9 cellular contexts compared by ENCODE assay signal in genomic region chr14:23183076-23183475, GRCh38. TPM values are rescaled to one million over a fixed set of nuclear protein-coding genes. Genes with fewer than 3 reads are reported as not detected.
DNase-seq lines count a peak whose midpoint lies in the region; ATAC-seq and TF ChIP-seq lines count a peak whose summit lies in the region.
"Had no signal": no experiment of that assay in that cellular context is flagged by ENCODE, and none has a peak within 500 bp of the region (broad histone marks: within the 10 kb centered on the region; RNA-seq: fewer than 3 reads in every experiment).

No MANE protein-coding gene starts in this region.

- TF ChIP-seq CTCF in IMR-90 (conservative IDR thresholded peaks at IDR 0.05; ENCODE audit: low read depth, low read length), result no peak
- TF ChIP-seq CTCF in mammary epithelial cell (conservative IDR thresholded peaks at IDR 0.05 in 1 of 2, IDR thresholded peaks at IDR 0.05 in 1 of 2; ENCODE audit: extremely low read depth in 1 of 2, insufficient read depth in 1 of 2, low read depth in 1 of 2, low read length in 2 of 2), result no peak

- no peak for TF ChIP-seq RAD21 in IMR-90 (IDR thresholded peaks at IDR 0.05; ENCODE audit: low read length)

- DNase-seq in IMR-90, result no peak
- DNase-seq in mammary epithelial cell, result no peak
- DNase-seq in left lobe of liver (ENCODE audit: low spot score), result no peak
- DNase-seq in activated CD4-positive, alpha-beta T cell treated with anti-CD3 and anti-CD28 coated beads, Interleukin-2, amount 50 U/mL, for 48 hours, result no peak

- no peak for ATAC-seq in IMR-90 (ENCODE audit: low read depth)
- ATAC-seq in left lobe of liver, result peak; percentile 24
- ATAC-seq in HG03196 (IDR thresholded peaks at IDR 0.05; ENCODE audit: unreplicated experiment), result no peak
- no peak for ATAC-seq in HG03571 (IDR thresholded peaks at IDR 0.05; ENCODE audit: unreplicated experiment)

- H3K9me3 ChIP-seq in IMR-90 (ENCODE audit: control insufficient read depth, insufficient read depth, low read length) (no peaks in the 10 kb centered on the region), mammary epithelial cell (replicated peaks; ENCODE audit: insufficient read depth, low read length) (no peaks in the 10 kb centered on the region)

- no peak overlapping the region for H2BK15ac ChIP-seq in IMR-90 (ENCODE audit: low read depth, low read length)

- H3K14ac ChIP-seq in IMR-90 (replicated peaks; ENCODE audit: low read depth, low read length), result no peak overlapping the region

- TF ChIP-seq POLR2A in IMR-90 (IDR thresholded peaks at IDR 0.05; ENCODE audit: low read depth, low read length), result no peak

- H4K20me1 ChIP-seq in IMR-90 (ENCODE audit: insufficient read depth, low read length) (no peaks in the 10 kb centered on the region), mammary epithelial cell (ENCODE audit: insufficient read depth, low read length) (no peaks in the 10 kb centered on the region)

- BruUV-seq in IMR-90 (replicated peaks; lab: Mats Ljungman, UMichigan) (no TSS peak), mammary epithelial cell (replicated peaks; lab: Mats Ljungman, UMichigan) (TSS peak; percentile 94)

- intact Hi-C loops in IMR-90 (cut with micrococcal nuclease), result loop anchor here (10.0 kb wide), 1 partner anchor 198 kb away; the partner anchor contains the start of gene AJUBA
- intact Hi-C loops in mammary epithelial cell (cut with micrococcal nuclease), result loop anchor here (1.0 to 10.0 kb wide), 3 partner anchors 12 to 198 kb away; partner anchors contain the start of gene AJUBA

- no peak overlapping the region for H3K23ac ChIP-seq in IMR-90 (ENCODE audit: low read depth, low read length)

- H2AFZ ChIP-seq in IMR-90 (replicated peaks; ENCODE audit: low read length, poor library complexity), result peak overlapping the region; percentile 82
- H2AFZ ChIP-seq in mammary epithelial cell (ENCODE audit: low read depth, low read length), result peak overlapping the region; percentile 85

- in situ Hi-C loops in IMR-90 (cut with MboI; ENCODE audit: low sequenced_read_pairs), result loop anchor here (5.0 kb wide), 1 partner anchor 56 kb away; no protein-coding TSS in a partner anchor
- in situ Hi-C loops in mammary epithelial cell (cut with MboI; ENCODE audit: low sequenced_read_pairs in 2 of 2), result loop anchor here in 1 of 2 donors (5.0 kb wide), 1 partner anchor 66 kb away; the partner anchor contains the start of gene CEBPE

- H3K79me2 ChIP-seq in mammary epithelial cell (ENCODE audit: insufficient read depth, low read length), result peaks cover 7% of the 10 kb centered on the region

- H3K4ac ChIP-seq in IMR-90 (ENCODE audit: low read depth, low read length), result no peak overlapping the region

- H2BK20ac ChIP-seq in IMR-90 (ENCODE audit: low read depth, low read length), result no peak overlapping the region

- H3K9ac ChIP-seq in IMR-90 (ENCODE audit: low read depth, low read length), result no peak overlapping the region
- H3K9ac ChIP-seq in mammary epithelial cell (ENCODE audit: insufficient read depth, low read length), result peak overlapping the region; percentile 51

- peaks cover 24% of the 10 kb centered on the region for H3K27me3 ChIP-seq in IMR-90 (ENCODE audit: control insufficient read depth, insufficient read depth, low read length)
- H3K27me3 ChIP-seq in mammary epithelial cell (ENCODE audit: insufficient read depth, low read length), result no peaks in the 10 kb centered on the region

- no CpG with 5 or more reads among the region's 7 CpGs for WGBS in IMR-90 (ENCODE audit: extremely low coverage in 2 of 2, insufficient read length in 1 of 2), 2 experiments
- under 1% methylated on average over 7 of the region's 7 CpGs for WGBS in mammary epithelial cell (ENCODE audit: low coverage, missing lambda C conversion rate)

- H2AK9ac ChIP-seq in IMR-90 (replicated peaks; ENCODE audit: low read depth, low read length, poor library complexity), result no peak overlapping the region

- H3K4me2 ChIP-seq in IMR-90 (ENCODE audit: low read depth, low read length) (peak overlapping the region; percentile 88), mammary epithelial cell (ENCODE audit: insufficient read depth, low read depth, low read length) (peak overlapping the region; percentile 77)

- H3K4me3 ChIP-seq in IMR-90 (ENCODE audit: insufficient read depth, low read depth, low read length) (peak overlapping the region; percentile 44), mammary epithelial cell (replicated peaks in 1 of 3; ENCODE audit: insufficient read depth in 1 of 3, low read depth in 2 of 3, low read length in 3 of 3) (peak overlapping the region; percentile 51 to 57 (median 52))

- no peaks in the 10 kb centered on the region for H3K36me3 ChIP-seq in IMR-90 (ENCODE audit: control insufficient read depth, insufficient read depth, low read length)
- no peaks in the 10 kb centered on the region for H3K36me3 ChIP-seq in mammary epithelial cell (ENCODE audit: insufficient read depth, low read length)

- CTCF ChIA-PET in IMR-90 (lab: Yijun Ruan, JAX), result interaction anchor here (0.6 to 5.8 kb wide), 4 partner anchors 58 to 234 kb away, joined by 3 to 76 read pairs (median 12); no protein-coding TSS in a partner anchor
- CTCF ChIA-PET in mammary epithelial cell (lab: Charles Lee; ENCODE audit: low non-redundant PET), result interaction anchor here (3.3 kb wide), 1 partner anchor 62 kb away, joined by 22 read pairs; no protein-coding TSS in a partner anchor

- H3K4me1 ChIP-seq in IMR-90 (ENCODE audit: control insufficient read depth, insufficient read depth, low read length) (no peaks in the 10 kb centered on the region), mammary epithelial cell (ENCODE audit: insufficient read depth, low read length) (peaks cover 14% of the 10 kb centered on the region)

- H3K27ac ChIP-seq in IMR-90 (ENCODE audit: insufficient read depth, low read length), result no peak overlapping the region
- H3K27ac ChIP-seq in mammary epithelial cell (ENCODE audit: insufficient read depth, low read depth, low read length), result peak overlapping the region; percentile 14
- peak overlapping the region; percentile 59 for H3K27ac ChIP-seq in temporal lobe (ENCODE audit: low read depth, low read length)

- no peak overlapping the region for H3K56ac ChIP-seq in IMR-90 (ENCODE audit: extremely low read depth, insufficient read depth, low read length)

- H4K91ac ChIP-seq in IMR-90 (ENCODE audit: insufficient read depth, low read depth, low read length), result no peak overlapping the region

- H3K79me1 ChIP-seq in IMR-90 (ENCODE audit: low read depth in 1 of 2, low read length in 2 of 2), result no peaks in the 10 kb centered on the region

- no peak overlapping the region for H2AK5ac ChIP-seq in IMR-90 (ENCODE audit: low read depth, low read length)

- no peaks in the 10 kb centered on the region for H3K9me1 ChIP-seq in IMR-90 (ENCODE audit: insufficient read depth, low read length)

- no peak overlapping the region for H2BK120ac ChIP-seq in IMR-90 (ENCODE audit: low read depth, low read length)

- no peak overlapping the region for H4K8ac ChIP-seq in IMR-90 (ENCODE audit: low read depth in 2 of 2, low read length in 2 of 2)

- POLR2A ChIA-PET in IMR-90 (lab: Charles Lee; ENCODE audit: unreplicated experiment), result no interaction called here

- H3K18ac ChIP-seq in IMR-90 (ENCODE audit: low read depth, low read length), result no peak overlapping the region

- no peak overlapping the region for H2BK5ac ChIP-seq in IMR-90 (ENCODE audit: low read depth, low read length, poor library complexity, severe bottlenecking)

- no peak overlapping the region for H4K5ac ChIP-seq in IMR-90 (ENCODE audit: low read depth, low read length)

- dilution Hi-C loops in IMR-90 (cut with HindIII; ENCODE audit: low sequenced_read_pairs, unreplicated experiment), result no loop called here
- dilution Hi-C loops in mammary epithelial cell (cut with HindIII; ENCODE audit: low sequenced_read_pairs), result loop anchor here (25.0 kb wide), 1 partner anchor 196 kb away; the partner anchor contains the start of gene AJUBA

TF ChIP-seq in IMR-90, 13 proteins besides CTCF, POLR2A, EP300 and RAD21 (continues in another document):
- TF ChIP-seq CEBPB (IDR thresholded peaks at IDR 0.05; ENCODE audit: low read depth, low read length) (no peak), MXI1 (IDR thresholded peaks at IDR 0.05; ENCODE audit: borderline replicate concordance, low read depth, low read length) (no peak), FOS (IDR thresholded peaks at IDR 0.05; ENCODE audit: low read depth, low read length) (no peak), RFX5 (IDR thresholded peaks at IDR 0.05; ENCODE audit: low read depth, low read length) (no peak), RCOR1 (IDR thresholded peaks at IDR 0.05; ENCODE audit: insufficient replicate concordance, low read length) (no peak), SMC3 (IDR thresholded peaks at IDR 0.05; ENCODE audit: low read depth, low read length) (no peak), MAZ (IDR thresholded peaks at IDR 0.05; ENCODE audit: borderline replicate concordance, low read depth, low read length) (no peak)
- TF ChIP-seq, protein P1, sequence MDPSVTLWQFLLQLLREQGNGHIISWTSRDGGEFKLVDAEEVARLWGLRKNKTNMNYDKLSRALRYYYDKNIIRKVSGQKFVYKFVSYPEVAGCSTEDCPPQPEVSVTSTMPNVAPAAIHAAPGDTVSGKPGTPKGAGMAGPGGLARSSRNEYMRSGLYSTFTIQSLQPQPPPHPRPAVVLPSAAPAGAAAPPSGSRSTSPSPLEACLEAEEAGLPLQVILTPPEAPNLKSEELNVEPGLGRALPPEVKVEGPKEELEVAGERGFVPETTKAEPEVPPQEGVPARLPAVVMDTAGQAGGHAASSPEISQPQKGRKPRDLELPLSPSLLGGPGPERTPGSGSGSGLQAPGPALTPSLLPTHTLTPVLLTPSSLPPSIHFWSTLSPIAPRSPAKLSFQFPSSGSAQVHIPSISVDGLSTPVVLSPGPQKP (IDR thresholded peaks at IDR 0.05; ENCODE audit: borderline replicate concordance, low read depth, low read length), result no peak

RNA-seq across cellular contexts. Expression of gene SLC7A8, which starts 0.4 kb away (rescaled TPM):
- not detected in 2 replicates for total RNA-seq in IMR-90 (2012; rRNA removed)
- 0.31 and 0.33 TPM in 2 replicates for polyA plus RNA-seq in IMR-90 (2012; rRNA removed)
- 0.13 and 0.32 TPM in 2 replicates for polyA plus RNA-seq in IMR-90 (2012; cell fraction: cytosol; rRNA removed)
- 0.20 and 0.23 TPM in 2 replicates for polyA plus RNA-seq in IMR-90 (2012; cell fraction: nucleus; rRNA removed; ENCODE audit: low replicate concordance)
- 10 to 100 TPM; 25.3 to 74.5 TPM for total RNA-seq in mammary epithelial cell
- 27.0 TPM for polyA plus RNA-seq in mammary epithelial cell
- polyA minus RNA-seq in mammary epithelial cell, result 110 TPM
- total RNA-seq in left lobe of liver, result 6.7 TPM
- 5.7 TPM for total RNA-seq in temporal lobe

RNA-seq across cellular contexts. Expression of gene RNF212B, which starts 54.7 kb away (rescaled TPM):
- total RNA-seq in IMR-90 (2012; rRNA removed) (not detected in 2 replicates), mammary epithelial cell (not detected), left lobe of liver (not detected), temporal lobe (not detected)
- polyA plus RNA-seq in IMR-90 (2012; rRNA removed) (not detected in 2 replicates), mammary epithelial cell (0.05 TPM)
- not detected in 2 replicates for polyA plus RNA-seq in IMR-90 (2012; cell fraction: cytosol; rRNA removed)
- polyA plus RNA-seq in IMR-90 (2012; cell fraction: nucleus; rRNA removed; ENCODE audit: low replicate concordance), result not detected in 2 replicates
- not detected for polyA minus RNA-seq in mammary epithelial cell
- total RNA-seq: LHCN-M2, subcutaneous adipose tissue had no signal
